In genomic region chr13:113458218-113459065, GRCh38 we compare ENCODE assay signal across 1 cellular context.
TF ChIP-seq lines count a peak whose summit lies in the region.

No MANE protein-coding gene starts in this region.

TF ChIP-seq in GM23338, 12 proteins besides CTCF, POLR2A, EP300 and RAD21:
- no peak for TF ChIP-seq ZNF462 (CRISPR knock-in tag; IDR thresholded peaks at IDR 0.05)
- TF ChIP-seq ZNF331 (CRISPR knock-in tag; IDR thresholded peaks at IDR 0.05; ENCODE audit: low read depth): no peak
- no peak for TF ChIP-seq STAT1 (IDR thresholded peaks at IDR 0.05; ENCODE audit: unreplicated experiment)
- TF ChIP-seq ZNF114 (CRISPR knock-in tag; IDR thresholded peaks at IDR 0.05): no peak
- no peak for TF ChIP-seq EZH2phosphoT487 (IDR thresholded peaks at IDR 0.05; ENCODE audit: unreplicated experiment)
- no peak for TF ChIP-seq JUNB (IDR thresholded peaks at IDR 0.05; ENCODE audit: unreplicated experiment)
- TF ChIP-seq EZH2 (IDR thresholded peaks at IDR 0.05; ENCODE audit: low read depth, unreplicated experiment): no peak
- no peak for TF ChIP-seq REST (IDR thresholded peaks at IDR 0.05; ENCODE audit: unreplicated experiment)
- no peak for TF ChIP-seq ETS1 (IDR thresholded peaks at IDR 0.05)
- no peak for TF ChIP-seq CREB1 (CRISPR knock-in tag; IDR thresholded peaks at IDR 0.05; ENCODE audit: low read depth)
- no peak for TF ChIP-seq NANOG (IDR thresholded peaks at IDR 0.05; ENCODE audit: borderline replicate concordance)
- TF ChIP-seq POLR2AphosphoS5 (IDR thresholded peaks at IDR 0.05; ENCODE audit: low read depth): no peak
